Comparison of ENCODE assay signal across 17 cellular contexts in the genomic region with DNA sequence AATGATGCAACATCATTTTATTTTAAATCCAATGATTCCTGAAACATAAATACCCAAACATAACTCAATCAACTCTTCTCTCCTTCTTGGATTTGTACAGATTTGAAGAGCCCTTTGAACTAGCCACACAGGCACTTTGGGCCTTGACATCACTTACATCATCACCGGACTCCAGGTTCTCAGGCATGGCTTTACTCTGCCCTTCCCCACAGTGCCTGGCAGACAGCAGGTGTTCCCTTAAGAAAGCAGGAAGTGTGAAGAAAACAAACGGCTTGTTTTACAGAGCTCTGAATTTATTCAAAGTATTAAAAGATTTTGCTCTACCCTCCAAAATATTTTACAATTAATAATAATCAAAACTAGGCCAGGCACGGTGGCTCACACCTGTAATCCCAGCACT. TPM values are rescaled to one million over a fixed set of nuclear protein-coding genes. Genes with fewer than 3 reads are reported as not detected.
DNase-seq lines count a peak whose midpoint lies in the region; ATAC-seq and TF ChIP-seq lines count a peak whose summit lies in the region.
"Had no signal": no experiment of that assay in that cellular context is flagged by ENCODE, and none has a peak within 500 bp of the region (broad histone marks: within the 10 kb centered on the region; RNA-seq: fewer than 3 reads in every experiment).

No MANE protein-coding gene starts in this region.

- H3K9me3 ChIP-seq in DND-41 (ENCODE audit: insufficient read depth, low read length, severe bottlenecking) (no peaks in the 10 kb centered on the region), osteoblast (ENCODE audit: low read depth, low read length) (no peaks in the 10 kb centered on the region)
- H3K9me3 ChIP-seq: A549 had no signal

- no peak overlapping the region for H3K27ac Mint-ChIP-seq in activated CD8-positive, alpha-beta memory T cell treated with anti-CD3 and anti-CD28 coated beads, Interleukin-2, amount 10 ng/mL, durations not matched to agents 7 days and 5 days

- H3K36me3 ChIP-seq in DND-41 (ENCODE audit: insufficient read depth, low read length) (no peaks in the 10 kb centered on the region), osteoblast (ENCODE audit: insufficient read depth, low read length) (no peaks in the 10 kb centered on the region)

- peaks cover 4% of the 10 kb centered on the region for H3K4me1 Mint-ChIP-seq in activated CD8-positive, alpha-beta memory T cell treated with anti-CD3 and anti-CD28 coated beads, Interleukin-2, amount 10 ng/mL, durations not matched to agents 7 days and 5 days

- no peaks in the 10 kb centered on the region for H3K27me3 ChIP-seq in DND-41 (ENCODE audit: insufficient read depth, low read length, poor library complexity)
- no peaks in the 10 kb centered on the region for H3K27me3 ChIP-seq in osteoblast (ENCODE audit: insufficient read depth, low read length)

- peak; percentile 43 for DNase-seq in NCI-H82 (lab: John Stamatoyannopoulos, UW)
- no peak for DNase-seq in NCI-H82 treated with DMSO at 0.1 percent for 48 hours (lab: John Stamatoyannopoulos, UW; ENCODE audit: unreplicated experiment)
- DNase-seq in DND-41: peak; percentile 10
- peak; percentile 9 for DNase-seq in NCI-H524 treated with DMSO at 0.1 percent for 48 hours (lab: John Stamatoyannopoulos, UW)
- DNase-seq in osteoblast (ENCODE audit: insufficient read length, low spot score, missing footprints): peak; percentile 18
- no peak for DNase-seq in activated CD8-positive, alpha-beta memory T cell treated with anti-CD3 and anti-CD28 coated beads, Interleukin-2, amount 10 ng/mL, durations not matched to agents 7 days and 5 days
- DNase-seq: AML-193; Calu3; CD4-positive, CD25-positive, alpha-beta regulatory T cell; NCI-H1092; NCI-H1694 treated with DMSO at 0.1 percent for 48 hours; NCI-H2171; NCI-H526 had no signal

- no peaks in the 10 kb centered on the region for H3K9me3 Mint-ChIP-seq in activated CD8-positive, alpha-beta memory T cell treated with anti-CD3 and anti-CD28 coated beads, Interleukin-2, amount 10 ng/mL, durations not matched to agents 7 days and 5 days (ENCODE audit: low read depth)
- H3K9me3 Mint-ChIP-seq: CD4-positive, CD25-positive, alpha-beta regulatory T cell had no signal

- peak; percentile 67; the same call in 2 of the 3 replicates for ATAC-seq in DND-41 (ENCODE audit: insufficient read depth, low read depth)
- ATAC-seq in HG03565 (IDR thresholded peaks at IDR 0.05; ENCODE audit: unreplicated experiment): no peak
- ATAC-seq in activated CD8-positive, alpha-beta memory T cell treated with anti-CD3 and anti-CD28 coated beads, Interleukin-2, amount 10 ng/mL, durations not matched to agents 7 days and 5 days: no peak
- ATAC-seq: A549 had no signal

- H3K79me2 ChIP-seq in DND-41 (ENCODE audit: insufficient read depth, low read length) (no peaks in the 10 kb centered on the region), osteoblast (ENCODE audit: insufficient read depth, low read length) (no peaks in the 10 kb centered on the region)

- H3K27ac ChIP-seq in DND-41 (ENCODE audit: low read length): peak overlapping the region; percentile 41
- no peak overlapping the region for H3K27ac ChIP-seq in osteoblast (ENCODE audit: low read depth, low read length)
- H3K27ac ChIP-seq: A549 had no signal

- no peak overlapping the region for H3K4me3 Mint-ChIP-seq in activated CD8-positive, alpha-beta memory T cell treated with anti-CD3 and anti-CD28 coated beads, Interleukin-2, amount 10 ng/mL, durations not matched to agents 7 days and 5 days
- H3K4me3 Mint-ChIP-seq: CD4-positive, CD25-positive, alpha-beta regulatory T cell had no signal

- CTCF ChIA-PET in activated CD8-positive, alpha-beta memory T cell treated with anti-CD3 and anti-CD28 coated beads, Interleukin-2, amount 10 ng/mL, durations not matched to agents 7 days and 5 days (lab: Charles Lee): interaction anchor here (2.9 kb wide), 1 partner anchor 14 kb away, joined by 7 read pairs; no protein-coding TSS in a partner anchor

- H3K4me3 ChIP-seq in DND-41 (ENCODE audit: low read depth in 1 of 2, low read length in 2 of 2) (no peak overlapping the region), osteoblast (ENCODE audit: insufficient read depth, low read length) (no peak overlapping the region)
- H3K4me3 ChIP-seq: A549 had no signal

- H2AFZ ChIP-seq in DND-41 (ENCODE audit: low read depth, low read length) (no peak overlapping the region; the same call in 1 of the 2 replicates), osteoblast (ENCODE audit: low read length) (no peak overlapping the region)

- no peaks in the 10 kb centered on the region for H3K36me3 Mint-ChIP-seq in activated CD8-positive, alpha-beta memory T cell treated with anti-CD3 and anti-CD28 coated beads, Interleukin-2, amount 10 ng/mL, durations not matched to agents 7 days and 5 days
- H3K36me3 Mint-ChIP-seq: CD4-positive, CD25-positive, alpha-beta regulatory T cell had no signal

- H3K4me2 ChIP-seq in DND-41 (ENCODE audit: insufficient read depth, low read length) (no peak overlapping the region), osteoblast (ENCODE audit: insufficient read depth, low read length) (no peak overlapping the region)
- H3K4me2 ChIP-seq: A549 had no signal

- H3K4me1 ChIP-seq in DND-41 (ENCODE audit: insufficient read depth, low read length) (peaks cover 10% of the 10 kb centered on the region), osteoblast (ENCODE audit: insufficient read depth, low read length) (no peaks in the 10 kb centered on the region)
- H3K4me1 ChIP-seq: A549 had no signal

- H3K9ac ChIP-seq in DND-41 (ENCODE audit: low read depth, low read length): no peak overlapping the region

- peaks cover 3% of the 10 kb centered on the region for H3K27me3 Mint-ChIP-seq in activated CD8-positive, alpha-beta memory T cell treated with anti-CD3 and anti-CD28 coated beads, Interleukin-2, amount 10 ng/mL, durations not matched to agents 7 days and 5 days
- H3K27me3 Mint-ChIP-seq: CD4-positive, CD25-positive, alpha-beta regulatory T cell had no signal

- TF ChIP-seq CTCF in DND-41 (IDR thresholded peaks at IDR 0.05; ENCODE audit: borderline replicate concordance, extremely low read depth, low read length, poor library complexity, severe bottlenecking) (no peak), osteoblast (IDR thresholded peaks at IDR 0.05; ENCODE audit: extremely low read depth, low read depth, low read length) (no peak)

- H4K20me1 ChIP-seq in DND-41 (ENCODE audit: insufficient read depth, low read length): no peaks in the 10 kb centered on the region
- no peaks in the 10 kb centered on the region for H4K20me1 ChIP-seq in osteoblast (ENCODE audit: insufficient read depth, low read length)

RNA-seq across cellular contexts. Expression of a gene that starts 54.8 kb away (rescaled TPM):
- total RNA-seq in osteoblast: not detected in 2 replicates
- total RNA-seq in activated CD8-positive, alpha-beta memory T cell treated with anti-CD3 and anti-CD28 coated beads, Interleukin-2, amount 10 ng/mL, durations not matched to agents 7 days and 5 days: under 1 TPM in 1 of 2 experiments, not detected in 1; 0.09 TPM
- total RNA-seq: H1, RPMI7951 had no signal

Comparison
In these comparisons a context has a peak if more than half of its experiments do, and no peak if none do; other contexts are left out.
1. DNase-seq: peak in NCI-H82 (single experiment), DND-41 (single experiment), NCI-H524 treated with DMSO at 0.1 percent for 48 hours (single experiment) and osteoblast (single experiment); none in NCI-H82 treated with DMSO at 0.1 percent for 48 hours (single experiment) and activated CD8-positive, alpha-beta memory T cell treated with anti-CD3 and anti-CD28 coated beads, Interleukin-2, amount 10 ng/mL, durations not matched to agents 7 days and 5 days (single experiment).